In genomic region chr19:47779524-47780214, GRCh38 we compare ENCODE assay signal across 8 cellular contexts. TPM values are rescaled to one million over a fixed set of nuclear protein-coding genes. Genes with fewer than 3 reads are reported as not detected.
DNase-seq lines count a peak whose midpoint lies in the region; ATAC-seq and TF ChIP-seq lines count a peak whose summit lies in the region.

No MANE protein-coding gene starts in this region.

- peak overlapping the region; percentile 82 for H3K27ac Mint-ChIP-seq in stimulated activated naive CD8-positive, alpha-beta T cell treated with anti-CD3 and anti-CD28 coated beads, Interleukin-15, Interleukin-2, amounts not matched to agents 100 ng/mL and 50 ng/mL, for 24 hours

- TF ChIP-seq CTCF in dorsolateral prefrontal cortex (IDR thresholded peaks at IDR 0.05 in 54 of 56, conservative IDR thresholded peaks at IDR 0.05 in 2 of 56; ENCODE audit: low read depth in 1 of 56, partially characterized antibody in 56 of 56) = no peak

- peaks cover 38% of the 10 kb centered on the region for H3K36me3 Mint-ChIP-seq in stimulated activated naive CD8-positive, alpha-beta T cell treated with anti-CD3 and anti-CD28 coated beads, Interleukin-15, Interleukin-2, amounts not matched to agents 100 ng/mL and 50 ng/mL, for 24 hours (ENCODE audit: low read depth)

- peaks cover 16 to 40% of the 10 kb centered on the region in 2 donors for H3K4me1 ChIP-seq in mucosa of rectum (ENCODE audit: control insufficient read depth in 2 of 2, insufficient read depth in 2 of 2, low read length in 2 of 2)

- H3K4me3 ChIP-seq in dorsolateral prefrontal cortex (peak overlapping the region; percentile 50 to 100 (median 95)), mucosa of rectum (ENCODE audit: low read length in 2 of 2) (peak overlapping the region; percentile 86 to 97)

- peak overlapping the region; percentile 91 for H3K4me3 Mint-ChIP-seq in stimulated activated naive CD8-positive, alpha-beta T cell treated with anti-CD3 and anti-CD28 coated beads, Interleukin-15, Interleukin-2, amounts not matched to agents 100 ng/mL and 50 ng/mL, for 24 hours

- ATAC-seq in stimulated activated naive CD8-positive, alpha-beta T cell treated with anti-CD3 and anti-CD28 coated beads, Interleukin-15, Interleukin-2, amounts not matched to agents 100 U/mL and 50 U/mL, for 24 hours = no peak
- ATAC-seq in GM19452 (IDR thresholded peaks at IDR 0.05; ENCODE audit: unreplicated experiment) = no peak
- no peak for ATAC-seq in HG02973 (IDR thresholded peaks at IDR 0.05; ENCODE audit: unreplicated experiment)

- H3K9me3 ChIP-seq in mucosa of rectum (ENCODE audit: control insufficient read depth in 2 of 2, low read length in 2 of 2) = no peaks in the 10 kb centered on the region

- H3K27me3 ChIP-seq in dorsolateral prefrontal cortex (no peaks in the 10 kb centered on the region), mucosa of rectum (ENCODE audit: control insufficient read depth in 2 of 2, insufficient read depth in 2 of 2, low read length in 2 of 2) (no peaks in the 10 kb centered on the region)

- peak overlapping the region; percentile 92 to 96 for H3K9ac ChIP-seq in mucosa of rectum (ENCODE audit: low read depth in 1 of 2, low read length in 2 of 2)

- H3K27me3 Mint-ChIP-seq in stimulated activated naive CD8-positive, alpha-beta T cell treated with anti-CD3 and anti-CD28 coated beads, Interleukin-15, Interleukin-2, amounts not matched to agents 100 ng/mL and 50 ng/mL, for 24 hours = no peaks in the 10 kb centered on the region

- H3K27ac ChIP-seq in dorsolateral prefrontal cortex = peak overlapping the region; percentile 95 to 100 (median 100)
- peak overlapping the region; percentile 93 to 99 for H3K27ac ChIP-seq in mucosa of rectum (ENCODE audit: low read depth in 2 of 2, low read length in 2 of 2)

- intact Hi-C loops in dorsolateral prefrontal cortex (cut with DNase I) = no loop called here

- no peak for DNase-seq in stimulated activated naive CD8-positive, alpha-beta T cell treated with anti-CD3 and anti-CD28 coated beads, Interleukin-15, Interleukin-2, amounts not matched to agents 100 U/mL and 50 U/mL, for 24 hours
- DNase-seq in dorsolateral prefrontal cortex = peak in 7 of 10 donors; percentile 55 to 73 (median 66)
- no peak for DNase-seq in activated CD4-positive, alpha-beta T cell treated with anti-CD3 and anti-CD28 coated beads, Interleukin-2, amount 50 U/mL, for 48 hours
- no peak for DNase-seq in NCI-H128 (lab: John Stamatoyannopoulos, UW; ENCODE audit: unreplicated experiment)

- H3K4me1 Mint-ChIP-seq in stimulated activated naive CD8-positive, alpha-beta T cell treated with anti-CD3 and anti-CD28 coated beads, Interleukin-15, Interleukin-2, amounts not matched to agents 100 ng/mL and 50 ng/mL, for 24 hours (ENCODE audit: low read depth) = peaks cover 18% of the 10 kb centered on the region

- H3K9me3 Mint-ChIP-seq in stimulated activated naive CD8-positive, alpha-beta T cell treated with anti-CD3 and anti-CD28 coated beads, Interleukin-15, Interleukin-2, amounts not matched to agents 100 ng/mL and 50 ng/mL, for 24 hours = no peaks in the 10 kb centered on the region

- H3K36me3 ChIP-seq in mucosa of rectum (ENCODE audit: control insufficient read depth in 2 of 2, insufficient read depth in 2 of 2, low read length in 2 of 2) = peaks cover 29 to 31% of the 10 kb centered on the region in 2 donors

RNA-seq across cellular contexts. Expression of gene SELENOW, which starts 1.2 kb away (rescaled TPM):
- 100 to 1,000 TPM; 527 to 872 (median 653) TPM for total RNA-seq in dorsolateral prefrontal cortex

RNA-seq across cellular contexts. Expression of gene TPRX1, which starts 24.7 kb away (rescaled TPM):
- total RNA-seq in dorsolateral prefrontal cortex = not detected

RNA-seq across cellular contexts. Expression of gene NOP53, which starts 34.3 kb away (rescaled TPM):
- total RNA-seq in dorsolateral prefrontal cortex = 100 to 1,000 TPM in 112 of 120 experiments, 10 to 100 TPM in 8; 84.8 to 189 (median 120) TPM

RNA-seq across cellular contexts. Expression of gene CRX, which starts 42.1 kb away (rescaled TPM):
- total RNA-seq in dorsolateral prefrontal cortex = under 1 TPM in 9 of 120 experiments, not detected in 111; 0.10 to 0.18 (median 0.11) TPM

Comparison
In these comparisons a context has a peak if more than half of its experiments do, and no peak if none do; other contexts are left out.
1. DNase-seq: peak in dorsolateral prefrontal cortex (7 of 10); none in stimulated activated naive CD8-positive, alpha-beta T cell treated with anti-CD3 and anti-CD28 coated beads, Interleukin-15, Interleukin-2, amounts not matched to agents 100 U/mL and 50 U/mL, for 24 hours (single experiment), activated CD4-positive, alpha-beta T cell treated with anti-CD3 and anti-CD28 coated beads, Interleukin-2, amount 50 U/mL, for 48 hours (0 of 2) and NCI-H128 (single experiment).